21 cellular contexts compared by ENCODE assay signal in the genomic region with DNA sequence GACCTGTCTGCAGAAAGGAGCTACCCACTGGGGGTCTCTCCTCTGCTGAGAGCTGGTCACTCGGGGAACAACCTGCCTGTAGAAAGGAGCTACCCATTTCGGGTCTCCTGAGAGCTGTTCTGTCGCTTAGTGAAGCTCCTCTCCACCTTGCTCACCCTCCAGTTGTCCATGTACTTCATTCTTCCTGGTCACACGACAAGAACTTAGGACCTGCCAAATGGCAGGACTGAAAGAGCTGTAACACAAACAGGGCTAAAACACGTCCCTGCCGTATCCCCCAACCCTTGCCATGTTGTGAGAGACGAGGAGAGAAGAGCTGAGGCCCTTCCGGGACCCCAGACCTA. TPM values are rescaled to one million over a fixed set of nuclear protein-coding genes. Genes with fewer than 3 reads are reported as not detected.
DNase-seq lines count a peak whose midpoint lies in the region; ATAC-seq and TF ChIP-seq lines count a peak whose summit lies in the region.
"Had no signal": no experiment of that assay in that cellular context is flagged by ENCODE, and none has a peak within 500 bp of the region (broad histone marks: within the 10 kb centered on the region; RNA-seq: fewer than 3 reads in every experiment).

No MANE protein-coding gene starts in this region.

- no peak overlapping the region for H2AFZ ChIP-seq in H9 (ENCODE audit: low read length)

- H3K36me3 Mint-ChIP-seq in CD14-positive monocyte (no peaks in the 10 kb centered on the region), H9 (ENCODE audit: insufficient read depth in 1 of 3, low read depth in 3 of 3) (no peaks in the 10 kb centered on the region)
- H3K36me3 Mint-ChIP-seq: CD8-positive, alpha-beta memory T cell had no signal

- TF ChIP-seq EP300 in esophagus muscularis mucosa (IDR thresholded peaks at IDR 0.05) = no peak

- H3K23ac ChIP-seq in H9 (ENCODE audit: insufficient read length, low read depth, low read length) = no peak overlapping the region

- peak; percentile 49 for TF ChIP-seq CTCF in 22Rv1 (IDR thresholded peaks at IDR 0.05)
- peak; percentile 59 for TF ChIP-seq CTCF in CD14-positive monocyte (IDR thresholded peaks at IDR 0.05)
- peak; percentile 64 for TF ChIP-seq CTCF in Panc1 (IDR thresholded peaks at IDR 0.05)
- TF ChIP-seq CTCF in esophagus muscularis mucosa (IDR thresholded peaks at IDR 0.05) = no peak
- TF ChIP-seq CTCF in H9 (conservative IDR thresholded peaks at IDR 0.05) = no peak

- CTCF ChIA-PET in Panc1 (lab: Charles Lee) = interaction anchor here (0.6 to 1.7 kb wide), 17 partner anchors 15 to 198 kb away, joined by 3 to 15 read pairs (median 4); a partner anchor contains a TSS

- DNase-seq in CD14-positive monocyte (ENCODE audit: low spot score) (no peak), Panc1 (ENCODE audit: low read depth, low spot score) (no peak), esophagus muscularis mucosa (ENCODE audit: extremely low spot score) (peak; percentile 81), NAMALWA (ENCODE audit: low spot score) (no peak), H9 (no peak)
- DNase-seq: C1 segment of cervical spinal cord; CD8-positive, alpha-beta memory T cell; DMS79 treated with DMSO at 0.1 percent for 48 hours; IMR-90; NCI-H1092; NCI-H1417 treated with DMSO at 0.1 percent for 48 hours; NCI-H2081; NCI-H2227 treated with DMSO at 0.1 percent for 48 hours; T-helper 1 cell had no signal

- H3K18ac ChIP-seq in H9 (ENCODE audit: insufficient read length, low read depth, low read length) = no peak overlapping the region

- no peak overlapping the region for H4K5ac ChIP-seq in H9 (ENCODE audit: insufficient read length, low read depth, low read length)

- H3K23me2 ChIP-seq in H9 (ENCODE audit: insufficient read length, low read depth, low read length, poor library complexity, severe bottlenecking) = no peaks in the 10 kb centered on the region

- no peak overlapping the region for H3T11ph ChIP-seq in H9 (ENCODE audit: low read length)

- H3K4me2 ChIP-seq in H9 (ENCODE audit: insufficient read depth, insufficient read length, low read length) = no peak overlapping the region
- H3K4me2 ChIP-seq: KMS-11 had no signal

- H3K27me3 ChIP-seq in Panc1 (ENCODE audit: control insufficient read depth, insufficient read depth, low read length) (peaks cover 5% of the 10 kb centered on the region; the same call in 1 of the 2 replicates), esophagus muscularis mucosa (peaks cover 0 to 24% (median 0%) of the 10 kb centered on the region in 4 donors), H9 (ENCODE audit: insufficient read depth, low read length) (no peaks in the 10 kb centered on the region)

- intact Hi-C loops in CD14-positive monocyte (cut with micrococcal nuclease) = loop anchor here in 1 of 2 donors (1.0 kb wide), 1 partner anchor 74 kb away; no protein-coding TSS in a partner anchor
- intact Hi-C loops in Panc1 (cut with micrococcal nuclease; ENCODE audit: unreplicated experiment) = no loop called here
- intact Hi-C loops in esophagus muscularis mucosa (cut with DNase I) = no loop called here

- H3K27ac ChIP-seq in 22Rv1 (no peak overlapping the region), Panc1 (ENCODE audit: low read length) (no peak overlapping the region), esophagus muscularis mucosa (replicated peaks in 1 of 4) (no peak overlapping the region), H9 (ENCODE audit: insufficient read length, low read depth, low read length) (no peak overlapping the region)
- H3K27ac ChIP-seq: KMS-11, SJSA1 had no signal

- ATAC-seq in Panc1 (peak; percentile 54), GM19035 (IDR thresholded peaks at IDR 0.05; ENCODE audit: unreplicated experiment) (no peak)

- H3K4me3 ChIP-seq in Panc1 (ENCODE audit: low read depth in 2 of 2, low read length in 2 of 2) (no peak overlapping the region), esophagus muscularis mucosa (no peak overlapping the region)
- H3K4me3 ChIP-seq: SJSA1 had no signal

- H3K4ac ChIP-seq in H9 (ENCODE audit: low read depth, low read length) = no peak overlapping the region

- H2AK5ac ChIP-seq in H9 (ENCODE audit: insufficient read length, low read length) = no peak overlapping the region

- H3K79me2 ChIP-seq in H9 (ENCODE audit: insufficient read depth, low read length) = no peaks in the 10 kb centered on the region

- no peak overlapping the region for H2BK120ac ChIP-seq in H9 (ENCODE audit: low read depth, low read length, poor library complexity, severe bottlenecking)

- in situ Hi-C loops in Panc1 (cut with HindIII; ENCODE audit: low pct_unique_long_range_greater_than_20kb, low sequenced_read_pairs) = no loop called here

- H3K79me1 ChIP-seq in H9 (ENCODE audit: insufficient read depth, low read depth, low read length, poor library complexity, severe bottlenecking) = no peaks in the 10 kb centered on the region

- H3K9ac ChIP-seq in H9 (ENCODE audit: extremely low read depth, insufficient read length, low read length) = no peak overlapping the region
- H3K9ac ChIP-seq: KMS-11 had no signal

- TF ChIP-seq POLR2A in esophagus muscularis mucosa (IDR thresholded peaks at IDR 0.05; ENCODE audit: low read depth) = no peak

- H4K8ac ChIP-seq in H9 (replicated peaks; ENCODE audit: insufficient read length, low read depth, low read length) = no peak overlapping the region

- H3K27ac Mint-ChIP-seq in CD14-positive monocyte = no peak overlapping the region
- H3K27ac Mint-ChIP-seq in H9 = no peak overlapping the region
- H3K27ac Mint-ChIP-seq: CD8-positive, alpha-beta memory T cell had no signal

- peaks cover 6% of the 10 kb centered on the region for H3K4me1 Mint-ChIP-seq in CD14-positive monocyte
- H3K4me1 Mint-ChIP-seq in H9 = no peaks in the 10 kb centered on the region
- H3K4me1 Mint-ChIP-seq: CD8-positive, alpha-beta memory T cell had no signal

- whole genome bisulfite sequencing in esophagus muscularis mucosa = 86% methylated on average over 8 of the region's 8 CpGs
- no CpG with 5 or more reads among the region's 8 CpGs for WGBS in H9 (ENCODE audit: extremely low coverage, insufficient read length, low lambda C conversion rate)

- H3K9me3 Mint-ChIP-seq in CD14-positive monocyte (peaks cover 0 to 2% (median 0%) of the 10 kb centered on the region in 7 donors), H9 (peaks cover 7 to 9% of the 10 kb centered on the region in 2 experiments; a peak in 3 of 5 replicates)
- H3K9me3 Mint-ChIP-seq: CD8-positive, alpha-beta memory T cell had no signal

- H3K56ac ChIP-seq in H9 (ENCODE audit: insufficient read length, low read depth, low read length) = no peak overlapping the region

- H3K27me3 Mint-ChIP-seq in CD14-positive monocyte (ENCODE audit: low read depth in 3 of 3) (peaks cover 0 to 3% (median 1%) of the 10 kb centered on the region in 3 donors), H9 (ENCODE audit: low read depth) (peaks cover 54% of the 10 kb centered on the region)

- H3K4me3 Mint-ChIP-seq in CD14-positive monocyte (no peak overlapping the region), H9 (no peak overlapping the region)
- H3K4me3 Mint-ChIP-seq: CD8-positive, alpha-beta memory T cell had no signal

- POLR2A ChIA-PET in Panc1 (lab: Charles Lee) = interaction anchor here (0.5 to 0.7 kb wide), 2 partner anchors 104 to 1503 kb away, joined by 5 to 7 read pairs; no protein-coding TSS in a partner anchor

- H3K36me3 ChIP-seq in Panc1 (ENCODE audit: control insufficient read depth, insufficient read depth, low read length) (no peaks in the 10 kb centered on the region), esophagus muscularis mucosa (no peaks in the 10 kb centered on the region)
- H3K36me3 ChIP-seq: SJSA1 had no signal

- H2BK12ac ChIP-seq in H9 (ENCODE audit: insufficient read length, low read depth, low read length) = no peak overlapping the region

- H3K9me3 ChIP-seq in Panc1 (ENCODE audit: control insufficient read depth, insufficient read depth, low read depth, low read length) = no peaks in the 10 kb centered on the region
- H3K9me3 ChIP-seq in esophagus muscularis mucosa = no peaks in the 10 kb centered on the region
- H3K9me3 ChIP-seq in H9 (ENCODE audit: control insufficient read depth, low read depth, low read length) = no peaks in the 10 kb centered on the region

- no peaks in the 10 kb centered on the region for H4K20me1 ChIP-seq in H9 (ENCODE audit: control insufficient read depth, insufficient read depth, insufficient read length)

- no peak overlapping the region for H2BK15ac ChIP-seq in H9 (ENCODE audit: low read depth, low read length)

- H4K91ac ChIP-seq in H9 (ENCODE audit: insufficient read length, low read depth, low read length) = no peak overlapping the region

- no peak overlapping the region for H2BK5ac ChIP-seq in H9 (ENCODE audit: insufficient read length, low read length)

- H3K14ac ChIP-seq in H9 (ENCODE audit: insufficient read depth, low read length) = no peak overlapping the region

- H2BK20ac ChIP-seq in H9 (ENCODE audit: low read depth, low read length, poor library complexity, severe bottlenecking) = no peak overlapping the region

- H3K4me1 ChIP-seq in Panc1 (ENCODE audit: control insufficient read depth, insufficient read depth, low read length) = 0 out of 2 replicates have a peak, but pooled peaks cover 7% of the 10 kb centered on the region
- no peaks in the 10 kb centered on the region for H3K4me1 ChIP-seq in esophagus muscularis mucosa
- H3K4me1 ChIP-seq in H9 (ENCODE audit: insufficient read depth, low read length) = no peaks in the 10 kb centered on the region
- H3K4me1 ChIP-seq: SJSA1 had no signal

- BruUV-seq in Panc1 (replicated peaks; lab: Mats Ljungman, UMichigan) = no TSS peak

RNA-seq across cellular contexts. Expression of a gene that starts 24.1 kb away (rescaled TPM):
- 100 to 1,000 TPM in 1 of 2 donors, 10 to 100 TPM in 1; 95.2 to 131 TPM for polyA plus RNA-seq in CD14-positive monocyte
- total RNA-seq in Panc1 (2021; ENCODE audit: unreplicated experiment) (107 TPM), esophagus muscularis mucosa (100 to 1,000 TPM in 1 of 4 donors, 10 to 100 TPM in 3; 72.1 to 137 (median 80.9) TPM), H9 (2021) (53.8 and 57.7 TPM in 2 replicates)
- 133 TPM for polyA plus RNA-seq in Panc1 (2012; ENCODE audit: insufficient read length)

RNA-seq across cellular contexts. Expression of a gene that starts 32.6 kb away (rescaled TPM):
- polyA plus RNA-seq in CD14-positive monocyte = 10 to 100 TPM; 32.5 to 33.1 TPM
- total RNA-seq in Panc1 (2021; ENCODE audit: unreplicated experiment) (84.2 TPM), esophagus muscularis mucosa (10 to 100 TPM; 66.4 to 77.1 (median 68.3) TPM), H9 (2021) (56.7 and 57.4 TPM in 2 replicates)
- 74.1 TPM for polyA plus RNA-seq in Panc1 (2012; ENCODE audit: insufficient read length)

RNA-seq across cellular contexts. Expression of a gene that starts 36.1 kb away (rescaled TPM):
- 10 to 100 TPM; 35.1 to 46.4 TPM for polyA plus RNA-seq in CD14-positive monocyte
- total RNA-seq in Panc1 (2021; ENCODE audit: unreplicated experiment) (35.0 TPM), esophagus muscularis mucosa (10 to 100 TPM; 15.0 to 28.0 (median 24.2) TPM), H9 (2021) (9.4 and 9.6 TPM in 2 replicates)
- polyA plus RNA-seq in Panc1 (2012; ENCODE audit: insufficient read length) = 22.7 TPM

RNA-seq across cellular contexts. Expression of a gene that starts 42.2 kb away (rescaled TPM):
- polyA plus RNA-seq in CD14-positive monocyte = not detected
- total RNA-seq in Panc1 (2021; ENCODE audit: unreplicated experiment) (0.23 TPM), esophagus muscularis mucosa (not detected), H9 (2021) (5.1 and 5.7 TPM in 2 replicates)
- not detected for polyA plus RNA-seq in Panc1 (2012; ENCODE audit: insufficient read length)
- total RNA-seq: CD8-positive, alpha-beta memory T cell; IMR-90; NCI-H460; OCI-LY7; Right ventricle myocardium superior; SJSA1 had no signal
- polyA plus RNA-seq: CD8-positive, alpha-beta memory T cell; IMR-90 had no signal

Comparison
In these comparisons a context has a peak if more than half of its experiments do, and no peak if none do; other contexts are left out.
1. CTCF ChIP-seq: peak in 22Rv1 (single experiment), CD14-positive monocyte (single experiment) and Panc1 (single experiment); none in esophagus muscularis mucosa (0 of 3) and H9 (single experiment).